Comparison of ENCODE assay signal across 8 cellular contexts in the genomic region with DNA sequence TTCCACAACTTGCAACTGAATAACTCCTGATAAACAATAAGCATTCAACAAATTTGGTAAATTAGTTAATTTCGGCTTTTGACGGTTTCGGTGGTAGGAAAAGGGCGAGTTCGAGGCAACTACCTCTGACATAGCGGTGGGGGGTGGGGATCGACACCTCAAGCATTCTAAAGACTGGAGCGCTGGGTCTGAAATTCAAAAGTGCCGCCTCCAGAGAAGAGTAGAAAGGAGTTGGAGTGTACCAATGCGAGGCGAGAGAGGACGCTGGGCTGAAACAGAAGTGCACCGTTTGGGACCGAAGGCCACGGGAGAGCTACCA. TPM values are rescaled to one million over a fixed set of nuclear protein-coding genes. Genes with fewer than 3 reads are reported as not detected.
DNase-seq lines count a peak whose midpoint lies in the region; ATAC-seq and TF ChIP-seq lines count a peak whose summit lies in the region.

No MANE protein-coding gene starts in this region.

- H3K9me3 Mint-ChIP-seq in T-cell: no peaks in the 10 kb centered on the region

- H3K4me1 Mint-ChIP-seq in T-cell: peaks cover 36 to 40% (median 37%) of the 10 kb centered on the region in 3 donors

- peak; percentile 7 for ATAC-seq in HG03025 (IDR thresholded peaks at IDR 0.05; ENCODE audit: low FRiP score, unreplicated experiment)
- peak; percentile 15 to 30 (median 25) for ATAC-seq in T-cell (replicated peaks in 1 of 4)

- H3K9me3 ChIP-seq in sigmoid colon: no peaks in the 10 kb centered on the region

- H3K27ac Mint-ChIP-seq in T-cell: peak overlapping the region; percentile 93 to 95

- peaks cover 3% of the 10 kb centered on the region for H3K36me3 Mint-ChIP-seq in T-cell

- peak; percentile 8 for DNase-seq in activated CD8-positive, alpha-beta memory T cell treated with anti-CD3 and anti-CD28 coated beads, Interleukin-2, amount 50 U/mL, for 1 hour (ENCODE audit: extremely low read depth)
- no peak for DNase-seq in activated CD8-positive, alpha-beta memory T cell treated with anti-CD3 and anti-CD28 coated beads, Interleukin-2, amount 50 U/mL, for 48 hours
- DNase-seq in T-cell: peak in 4 of 34 experiments; percentile 20 to 51 (median 36)
- DNase-seq in fibroblast of pulmonary artery (ENCODE audit: low read depth): no peak
- DNase-seq in sigmoid colon: no peak
- no peak for DNase-seq in NCI-H510A (lab: John Stamatoyannopoulos, UW)
- DNase-seq in RKO (ENCODE audit: low spot score): no peak

- TF ChIP-seq POLR2A in sigmoid colon (IDR thresholded peaks at IDR 0.05): no peak

- no peak for TF ChIP-seq EP300 in sigmoid colon (IDR thresholded peaks at IDR 0.05)

- H3K4me3 Mint-ChIP-seq in T-cell: peak overlapping the region; percentile 89 to 99 (median 89)

- H3K27ac ChIP-seq in sigmoid colon: peak overlapping the region; percentile 89 to 91 (median 90)

- intact Hi-C loops in sigmoid colon (cut with DNase I): loop anchor here (1.0 to 5.0 kb wide), 2 partner anchors 109 to 196 kb away; partner anchors contain the start of gene KDM5C

- TF ChIP-seq CTCF in fibroblast of pulmonary artery (IDR thresholded peaks at IDR 0.05; ENCODE audit: low read length, missing control alignments) (no peak), sigmoid colon (IDR thresholded peaks at IDR 0.05) (no peak)

- H3K36me3 ChIP-seq in sigmoid colon: no peaks in the 10 kb centered on the region

- 0% methylated on average over 15 of the region's 15 CpGs for whole genome bisulfite sequencing in sigmoid colon, 2 donors

- no peaks in the 10 kb centered on the region for H3K27me3 Mint-ChIP-seq in T-cell

- POLR2A ChIA-PET in T-cell (lab: Charles Lee): interaction anchor here in 1 of 2 donors (0.7 to 1.6 kb wide), 3 partner anchors 243 to 1128 kb away, joined by 3 to 6 read pairs (median 4); no protein-coding TSS in a partner anchor

- CTCF ChIA-PET in T-cell (lab: Charles Lee): interaction anchor here in 1 of 2 donors (1.7 to 2.0 kb wide), 2 partner anchors 14 to 104 kb away, joined by 4 to 11 read pairs; no protein-coding TSS in a partner anchor

- H3K4me3 ChIP-seq in fibroblast of pulmonary artery (replicated peaks; ENCODE audit: low read depth, low read length): peak overlapping the region; percentile 74
- peak overlapping the region; percentile 53 to 62 (median 56) for H3K4me3 ChIP-seq in sigmoid colon

- no peaks in the 10 kb centered on the region for H3K27me3 ChIP-seq in sigmoid colon

- H3K4me1 ChIP-seq in sigmoid colon: peaks cover 0 to 19% (median 12%) of the 10 kb centered on the region in 4 donors

RNA-seq across cellular contexts. Expression of gene SMC1A, which starts 0.7 kb away (rescaled TPM):
- total RNA-seq in T-cell (10 to 100 TPM; 46.8 to 73.0 (median 66.0) TPM), sigmoid colon (10 to 100 TPM; 27.8 to 45.7 (median 35.5) TPM)
- 10 to 100 TPM in 1 of 3 donors, 1 to 10 TPM in 2; 4.2 to 19.9 (median 7.9) TPM for polyA plus RNA-seq in sigmoid colon

RNA-seq across cellular contexts. Expression of gene RIBC1, which starts 0.9 kb away (rescaled TPM):
- total RNA-seq in T-cell (1 to 10 TPM; 1.5 to 2.7 (median 2.1) TPM), sigmoid colon (under 1 TPM in 3 of 4 donors, not detected in 1; 0.36 to 0.82 (median 0.54) TPM)
- polyA plus RNA-seq in sigmoid colon: under 1 TPM; 0.60 to 0.92 (median 0.73) TPM

RNA-seq across cellular contexts. Expression of gene HSD17B10, which starts 12.4 kb away (rescaled TPM):
- total RNA-seq in T-cell (10 to 100 TPM; 36.6 to 60.0 (median 43.3) TPM), sigmoid colon (10 to 100 TPM; 44.6 to 67.4 (median 63.4) TPM)
- polyA plus RNA-seq in sigmoid colon: 100 to 1,000 TPM in 1 of 3 donors, 10 to 100 TPM in 2; 73.8 to 102 (median 81.1) TPM
